ENCODE assay signal across 6 cellular contexts in the genomic region with DNA sequence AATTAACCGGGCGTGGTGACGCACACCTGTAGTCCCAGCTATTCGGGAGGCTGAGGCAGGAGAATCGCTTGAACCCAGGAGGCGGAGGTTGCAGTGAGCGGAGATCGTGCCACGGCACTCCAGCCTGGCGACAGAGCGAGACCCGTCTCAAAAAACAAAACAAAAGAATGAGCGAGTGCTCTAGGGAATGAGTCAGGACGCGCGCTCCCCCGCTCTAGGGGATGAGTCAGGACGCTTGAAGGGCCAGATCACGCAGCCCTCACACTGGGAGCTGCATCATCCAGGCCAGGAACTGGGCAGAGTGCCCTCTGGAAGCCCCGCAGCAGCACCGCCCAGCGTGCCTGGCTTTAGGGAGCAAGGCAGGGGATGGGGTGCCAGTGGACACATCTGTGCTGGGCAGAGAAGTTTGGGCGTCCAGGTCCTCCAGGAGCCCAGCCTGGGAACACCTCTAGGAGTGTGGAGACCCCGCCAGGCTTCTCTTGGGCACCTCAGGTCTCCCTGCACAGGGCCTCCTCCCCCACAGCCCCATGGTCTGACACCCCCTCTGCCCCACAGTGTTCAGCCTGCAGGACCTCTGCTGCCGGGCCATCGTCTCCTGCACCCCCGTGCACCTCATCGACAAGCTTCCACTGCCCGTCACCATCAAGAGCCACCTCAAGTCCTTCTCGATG. TPM values are rescaled to one million over a fixed set of nuclear protein-coding genes. Genes with fewer than 3 reads are reported as not detected.
DNase-seq lines count a peak whose midpoint lies in the region; ATAC-seq and TF ChIP-seq lines count a peak whose summit lies in the region.

No MANE protein-coding gene starts in this region.

- H3K4me2 ChIP-seq in HCT116 (ENCODE audit: low read length) = peak overlapping the region; percentile 61
- H3K4me2 ChIP-seq in osteoblast (ENCODE audit: insufficient read depth, low read length) = peak overlapping the region; percentile 45

- no peak for TF ChIP-seq CTCF in HCT116 (IDR thresholded peaks at IDR 0.05 in 2 of 3, conservative IDR thresholded peaks at IDR 0.05 in 1 of 3; ENCODE audit: borderline replicate concordance in 1 of 3, insufficient read depth in 1 of 3, low read depth in 2 of 3, low read length in 2 of 3)
- no peak for TF ChIP-seq CTCF in astrocyte of the spinal cord (IDR thresholded peaks at IDR 0.05; ENCODE audit: low read depth, low read length)
- no peak for TF ChIP-seq CTCF in osteoblast (IDR thresholded peaks at IDR 0.05; ENCODE audit: extremely low read depth, low read depth, low read length)

- H3K9ac ChIP-seq in HCT116 (ENCODE audit: low read length) = peak overlapping the region; percentile 57

- no peaks in the 10 kb centered on the region for H3K79me2 ChIP-seq in HCT116 (ENCODE audit: insufficient read depth, low read length)
- peaks cover 3% of the 10 kb centered on the region for H3K79me2 ChIP-seq in osteoblast (ENCODE audit: insufficient read depth, low read length)

- DNase-seq in HCT116 (ENCODE audit: low read depth, low spot score) (peak; percentile 72), astrocyte of the spinal cord (ENCODE audit: low read depth, low spot score) (peak; percentile 95), osteoblast (ENCODE audit: insufficient read length, low spot score, missing footprints) (peak; percentile 100)
- no peak for DNase-seq in stimulated activated CD4-positive, alpha-beta T cell treated with anti-CD3 and anti-CD28 coated beads, Interleukin-4, amount 100 ng/mL, for 1 hour
- no peak for DNase-seq in stimulated activated naive CD4-positive, alpha-beta T cell treated with Interleukin-2 at 50 U/mL for 16 hours (lab: John Stamatoyannopoulos, UW)

- H2AFZ ChIP-seq in HCT116 (ENCODE audit: low read depth, low read length, poor library complexity, severe bottlenecking) = no peak overlapping the region
- no peak overlapping the region for H2AFZ ChIP-seq in osteoblast (ENCODE audit: low read length)

- intact Hi-C loops in HCT116 (cut with micrococcal nuclease) = loop anchor here (5.0 kb wide), 1 partner anchor 35 kb away; the partner anchor contains the start of gene RAB40C

- no peak for TF ChIP-seq POLR2A in HCT116 (IDR thresholded peaks at IDR 0.05; ENCODE audit: borderline replicate concordance, extremely low read depth, insufficient read depth, insufficient read length)

- H3K27ac ChIP-seq in HCT116 (ENCODE audit: low read depth, low read length) = peak overlapping the region; percentile 83
- peak overlapping the region; percentile 72 for H3K27ac ChIP-seq in osteoblast (ENCODE audit: low read depth, low read length)

- RAD21 ChIA-PET in HCT116 (lab: Charles Lee; ENCODE audit: low non-redundant PET in 1 of 2, low total read pairs in 2 of 2, uncharacterized antibody in 2 of 2, unreplicated experiment in 2 of 2) = no interaction called here

- in situ Hi-C loops in astrocyte of the spinal cord (cut with HindIII; ENCODE audit: low sequenced_read_pairs) = no loop called here

- no peaks in the 10 kb centered on the region for H3K27me3 ChIP-seq in HCT116 (ENCODE audit: insufficient read depth, low read length)
- H3K27me3 ChIP-seq in osteoblast (ENCODE audit: insufficient read depth, low read length) = no peaks in the 10 kb centered on the region

- CTCF ChIA-PET in HCT116 (lab: Charles Lee) = no interaction called here

- TF ChIP-seq RAD21 in HCT116 (IDR thresholded peaks at IDR 0.05; ENCODE audit: low read depth) = no peak

- POLR2A ChIA-PET in HCT116 (lab: Charles Lee) = no interaction called here

- H3K4me1 ChIP-seq in HCT116 (ENCODE audit: control insufficient read depth in 1 of 2, insufficient read depth in 2 of 2, low read length in 2 of 2) (peaks cover 30 to 54% of the 10 kb centered on the region in 2 experiments), osteoblast (ENCODE audit: insufficient read depth, low read length) (peaks cover 13% of the 10 kb centered on the region)

- H3K4me3 ChIP-seq in HCT116 (replicated peaks in 1 of 2; ENCODE audit: low read depth in 1 of 2, low read length in 2 of 2) (peak overlapping the region in 1 of 2 experiments; percentile 20; a peak in 1 of 4 replicates), astrocyte of the spinal cord (ENCODE audit: low read depth, low read length) (no peak overlapping the region), osteoblast (ENCODE audit: insufficient read depth, low read length) (no peak overlapping the region)

- H3K36me3 ChIP-seq in HCT116 (ENCODE audit: control insufficient read depth in 1 of 2, insufficient read depth in 2 of 2, low read length in 2 of 2) (no peaks in the 10 kb centered on the region), osteoblast (ENCODE audit: insufficient read depth, low read length) (no peaks in the 10 kb centered on the region)

- H3K9me2 ChIP-seq in HCT116 (ENCODE audit: insufficient read depth) = no peaks in the 10 kb centered on the region

- no peaks in the 10 kb centered on the region for H4K20me1 ChIP-seq in HCT116 (ENCODE audit: insufficient read depth)
- peaks cover 6% of the 10 kb centered on the region for H4K20me1 ChIP-seq in osteoblast (ENCODE audit: insufficient read depth, low read length)

- H3K9me3 ChIP-seq in HCT116 (ENCODE audit: control insufficient read depth in 1 of 2, insufficient read depth in 1 of 2, low read depth in 1 of 2, low read length in 2 of 2) (no peaks in the 10 kb centered on the region), osteoblast (ENCODE audit: low read depth, low read length) (no peaks in the 10 kb centered on the region)

- peak; percentile 79 for ATAC-seq in HCT116
- no peak for ATAC-seq in GM21526 (IDR thresholded peaks at IDR 0.05; ENCODE audit: low FRiP score, unreplicated experiment)

- BruUV-seq in HCT116 (replicated peaks; lab: Mats Ljungman, UMichigan) = no TSS peak

TF ChIP-seq in HCT116, 20 proteins besides CTCF, POLR2A, EP300 and RAD21 (continues in another document):
- TF ChIP-seq SIN3A (IDR thresholded peaks at IDR 0.05; ENCODE audit: low read depth) (no peak), SP1 (IDR thresholded peaks at IDR 0.05; ENCODE audit: low read depth) (peak; percentile 71), CEBPB (IDR thresholded peaks at IDR 0.05; ENCODE audit: low read depth) (no peak), ZFX (IDR thresholded peaks at IDR 0.05) (no peak), TCF7L2 (IDR thresholded peaks at IDR 0.05; ENCODE audit: borderline replicate concordance, extremely low read depth, insufficient read depth, insufficient read length) (no peak), CBX3 (IDR thresholded peaks at IDR 0.05; ENCODE audit: low read depth) (peak; percentile 19; the same call in 1 of the 2 replicates), ZNF274 (IDR thresholded peaks at IDR 0.05; ENCODE audit: low read depth, low read length) (no peak), JUND (IDR thresholded peaks at IDR 0.05) (peak; percentile 83)
- TF ChIP-seq, protein P1, sequence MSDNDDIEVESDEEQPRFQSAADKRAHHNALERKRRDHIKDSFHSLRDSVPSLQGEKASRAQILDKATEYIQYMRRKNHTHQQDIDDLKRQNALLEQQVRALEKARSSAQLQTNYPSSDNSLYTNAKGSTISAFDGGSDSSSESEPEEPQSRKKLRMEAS (IDR thresholded peaks at IDR 0.05) = peak; percentile 85
- TF ChIP-seq, protein P2, sequence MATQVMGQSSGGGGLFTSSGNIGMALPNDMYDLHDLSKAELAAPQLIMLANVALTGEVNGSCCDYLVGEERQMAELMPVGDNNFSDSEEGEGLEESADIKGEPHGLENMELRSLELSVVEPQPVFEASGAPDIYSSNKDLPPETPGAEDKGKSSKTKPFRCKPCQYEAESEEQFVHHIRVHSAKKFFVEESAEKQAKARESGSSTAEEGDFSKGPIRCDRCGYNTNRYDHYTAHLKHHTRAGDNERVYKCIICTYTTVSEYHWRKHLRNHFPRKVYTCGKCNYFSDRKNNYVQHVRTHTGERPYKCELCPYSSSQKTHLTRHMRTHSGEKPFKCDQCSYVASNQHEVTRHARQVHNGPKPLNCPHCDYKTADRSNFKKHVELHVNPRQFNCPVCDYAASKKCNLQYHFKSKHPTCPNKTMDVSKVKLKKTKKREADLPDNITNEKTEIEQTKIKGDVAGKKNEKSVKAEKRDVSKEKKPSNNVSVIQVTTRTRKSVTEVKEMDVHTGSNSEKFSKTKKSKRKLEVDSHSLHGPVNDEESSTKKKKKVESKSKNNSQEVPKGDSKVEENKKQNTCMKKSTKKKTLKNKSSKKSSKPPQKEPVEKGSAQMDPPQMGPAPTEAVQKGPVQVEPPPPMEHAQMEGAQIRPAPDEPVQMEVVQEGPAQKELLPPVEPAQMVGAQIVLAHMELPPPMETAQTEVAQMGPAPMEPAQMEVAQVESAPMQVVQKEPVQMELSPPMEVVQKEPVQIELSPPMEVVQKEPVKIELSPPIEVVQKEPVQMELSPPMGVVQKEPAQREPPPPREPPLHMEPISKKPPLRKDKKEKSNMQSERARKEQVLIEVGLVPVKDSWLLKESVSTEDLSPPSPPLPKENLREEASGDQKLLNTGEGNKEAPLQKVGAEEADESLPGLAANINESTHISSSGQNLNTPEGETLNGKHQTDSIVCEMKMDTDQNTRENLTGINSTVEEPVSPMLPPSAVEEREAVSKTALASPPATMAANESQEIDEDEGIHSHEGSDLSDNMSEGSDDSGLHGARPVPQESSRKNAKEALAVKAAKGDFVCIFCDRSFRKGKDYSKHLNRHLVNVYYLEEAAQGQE (IDR thresholded peaks at IDR 0.05; ENCODE audit: low read depth) = no peak

RNA-seq across cellular contexts. Expression of gene WFIKKN1, which starts 3.9 kb away (rescaled TPM):
- 0.47 TPM for total RNA-seq in HCT116 (2021; ENCODE audit: unreplicated experiment)
- polyA plus RNA-seq in HCT116 (2012) = 0.17 and 0.26 TPM in 2 replicates
- total RNA-seq in osteoblast = under 0.01 and 0.36 TPM in 2 replicates

RNA-seq across cellular contexts. Expression of gene METTL26, which starts 9.2 kb away (rescaled TPM):
- total RNA-seq in HCT116 (2021; ENCODE audit: unreplicated experiment) (85.7 TPM), osteoblast (72.8 and 76.0 TPM in 2 replicates)
- 120 and 130 TPM in 2 replicates for polyA plus RNA-seq in HCT116 (2012)

RNA-seq across cellular contexts. Expression of gene MCRIP2, which starts 14.7 kb away (rescaled TPM):
- 34.9 TPM for total RNA-seq in HCT116 (2021; ENCODE audit: unreplicated experiment)
- 36.7 and 37.1 TPM in 2 replicates for polyA plus RNA-seq in HCT116 (2012)
- 20.0 and 20.3 TPM in 2 replicates for total RNA-seq in osteoblast

RNA-seq across cellular contexts. Expression of gene WDR90, which starts 22.2 kb away (rescaled TPM):
- 73.7 TPM for total RNA-seq in HCT116 (2021; ENCODE audit: unreplicated experiment)
- polyA plus RNA-seq in HCT116 (2012) = 45.4 and 47.6 TPM in 2 replicates
- total RNA-seq in osteoblast = 10.3 and 19.2 TPM in 2 replicates

RNA-seq across cellular contexts. Expression of gene RAB40C, which starts 37.1 kb away (rescaled TPM):
- total RNA-seq in HCT116 (2021; ENCODE audit: unreplicated experiment) = 14.1 TPM
- 15.1 and 18.8 TPM in 2 replicates for polyA plus RNA-seq in HCT116 (2012)
- total RNA-seq in osteoblast = 11.2 and 13.3 TPM in 2 replicates

Comparison
In these comparisons a context has a peak if more than half of its experiments do, and no peak if none do; other contexts are left out.
1. DNase-seq: peak in HCT116 (single experiment), astrocyte of the spinal cord (single experiment) and osteoblast (single experiment); none in stimulated activated CD4-positive, alpha-beta T cell treated with anti-CD3 and anti-CD28 coated beads, Interleukin-4, amount 100 ng/mL, for 1 hour (single experiment) and stimulated activated naive CD4-positive, alpha-beta T cell treated with Interleukin-2 at 50 U/mL for 16 hours (single experiment).